ENCODE assay signal across 13 cellular contexts in the genomic region with DNA sequence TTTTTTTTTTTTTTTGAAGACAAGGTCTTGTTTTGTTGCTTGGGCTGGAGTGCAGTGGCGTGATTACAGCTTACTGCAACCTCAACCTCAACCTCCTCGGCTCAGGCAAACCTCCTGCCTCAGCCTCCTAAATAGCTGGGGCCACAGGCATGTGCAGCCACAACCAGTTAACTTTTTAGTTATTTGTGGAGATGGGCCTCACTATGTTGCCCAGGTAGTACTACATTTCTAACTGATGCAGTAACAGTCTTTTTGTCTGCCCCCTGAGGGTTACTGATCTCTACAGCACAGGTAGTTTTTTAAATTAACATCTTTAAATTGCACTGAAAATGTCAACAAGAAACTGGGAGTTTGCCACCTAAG. TPM values are rescaled to one million over a fixed set of nuclear protein-coding genes. Genes with fewer than 3 reads are reported as not detected.
DNase-seq lines count a peak whose midpoint lies in the region; ATAC-seq, FAIRE-seq and TF ChIP-seq lines count a peak whose summit lies in the region.
"Had no signal": no experiment of that assay in that cellular context is flagged by ENCODE, and none has a peak within 500 bp of the region (broad histone marks: within the 10 kb centered on the region; RNA-seq: fewer than 3 reads in every experiment).

No MANE protein-coding gene starts in this region.

- in situ Hi-C loops in GM12878 (cut with MboI): no loop called here

- no peak for FAIRE-seq in GM12878 (lab: Jason Lieb, UNC)
- FAIRE-seq: HTR-8/SVneo had no signal

- peaks cover 25% of the 10 kb centered on the region for H3K79me2 ChIP-seq in GM12878 (ENCODE audit: control insufficient read depth, insufficient read depth, low read length)

- no peaks in the 10 kb centered on the region for H3K9me3 Mint-ChIP-seq in nephron progenitor cell

- H3K36me3 ChIP-seq in HUES48 (ENCODE audit: control insufficient read depth, insufficient read depth, low read length) (peaks cover 50% of the 10 kb centered on the region), GM12878 (ENCODE audit: control insufficient read depth in 2 of 2, insufficient read depth in 2 of 2, low read length in 1 of 2) (peaks cover 13 to 51% of the 10 kb centered on the region in 2 experiments)

- no TSS peak for BruUV-seq in GM12878 (replicated peaks; lab: Mats Ljungman, UMichigan)

- H3K9ac ChIP-seq in HUES48 (ENCODE audit: low read depth, low read length) (no peak overlapping the region), GM12878 (ENCODE audit: control insufficient read depth, insufficient read depth, low read length) (no peak overlapping the region)

- 85% methylated on average over 2 of the region's 2 CpGs for WGBS in GM12878 (ENCODE audit: insufficient coverage, insufficient replicate concordance, low lambda C conversion rate, missing lambda C conversion rate)

- CTCF ChIA-PET in GM12878 (lab: Yijun Ruan, JAX): no interaction called here

- no peak for TF ChIP-seq RAD21 in GM12878 (IDR thresholded peaks at IDR 0.05; ENCODE audit: insufficient read depth, low read depth, low read length)

- peaks cover 7% of the 10 kb centered on the region for H3K27me3 Mint-ChIP-seq in nephron progenitor cell (ENCODE audit: low read depth, poor library complexity)

- intact Hi-C loops in GM12878 (cut with micrococcal nuclease; ENCODE audit: unreplicated experiment): no loop called here

- H3K4me2 ChIP-seq in GM12878 (ENCODE audit: control insufficient read depth, insufficient read depth): no peak overlapping the region

- RAD21 ChIA-PET in GM12878 (lab: Charles Lee; ENCODE audit: unreplicated experiment): no interaction called here

- no peak overlapping the region for H3K4me3 Mint-ChIP-seq in nephron progenitor cell

- H3K4me3 ChIP-seq in HUES48 (ENCODE audit: low read depth, low read length): no peak overlapping the region
- H3K4me3 ChIP-seq in GM12878: no peak overlapping the region

- H3K4me1 ChIP-seq in HUES48 (ENCODE audit: control insufficient read depth, insufficient read depth, low read length) (peaks cover 16% of the 10 kb centered on the region; the same call in 1 of the 2 replicates), GM12878 (ENCODE audit: control insufficient read depth, insufficient read depth, low read length) (peaks cover 8% of the 10 kb centered on the region)

- no peaks in the 10 kb centered on the region for H3K9me3 ChIP-seq in HUES48 (ENCODE audit: control insufficient read depth, insufficient read depth, low read length)
- H3K9me3 ChIP-seq in GM12878 (replicated peaks; ENCODE audit: control insufficient read depth, insufficient read depth, low read length): no peaks in the 10 kb centered on the region

- peaks cover 4% of the 10 kb centered on the region; the same call in 1 of the 2 replicates for H3K27me3 ChIP-seq in HUES48 (ENCODE audit: control insufficient read depth, insufficient read depth, low read length)
- no peaks in the 10 kb centered on the region for H3K27me3 ChIP-seq in GM12878 (replicated peaks in 1 of 2; ENCODE audit: control insufficient read depth in 2 of 2, insufficient read depth in 2 of 2, low read length in 1 of 2)

- no peak for TF ChIP-seq EP300 in GM12878 (IDR thresholded peaks at IDR 0.05; ENCODE audit: borderline replicate concordance in 1 of 2, control insufficient read depth in 1 of 2, low read depth in 2 of 2, low read length in 2 of 2)

- H3K27ac Mint-ChIP-seq in nephron progenitor cell: peak overlapping the region; percentile 74

- TF ChIP-seq CTCF in GM12878 (IDR thresholded peaks at IDR 0.05 in 2 of 3, conservative IDR thresholded peaks at IDR 0.05 in 1 of 3; ENCODE audit: control insufficient read depth in 2 of 3, extremely low read depth in 1 of 3, insufficient read depth in 1 of 3, low read depth in 3 of 3, low read length in 3 of 3) (no peak), nephron progenitor cell (IDR thresholded peaks at IDR 0.05) (no peak)

- peaks cover 56% of the 10 kb centered on the region for H3K4me1 Mint-ChIP-seq in nephron progenitor cell

- DNase-seq in NCI-H82 (lab: John Stamatoyannopoulos, UW) (peak; percentile 56), NCI-H82 treated with DMSO at 0.1 percent for 48 hours (lab: John Stamatoyannopoulos, UW; ENCODE audit: unreplicated experiment) (no peak), GM12878 (ENCODE audit: low read depth, low spot score) (no peak), nephron progenitor cell (no peak), HuH-7 (ENCODE audit: low spot score) (no peak), NCI-H1092 (lab: John Stamatoyannopoulos, UW) (no peak)
- DNase-seq: activated CD8-positive, alpha-beta memory T cell treated with anti-CD3 and anti-CD28 coated beads, Interleukin-2, amount 50 U/mL, for 48 hours; DND-41; glutamatergic neuron; left colon had no signal

- no peak overlapping the region for H2AFZ ChIP-seq in GM12878 (ENCODE audit: control insufficient read depth, low read depth, low read length)

- TF ChIP-seq POLR2A in GM12878 (IDR thresholded peaks at IDR 0.05; ENCODE audit: low read depth, low read length): 0 out of 2 replicates have a peak, but pooled peaks have one; percentile 29

- peaks cover 42% of the 10 kb centered on the region for H3K36me3 Mint-ChIP-seq in nephron progenitor cell (ENCODE audit: low read depth)

- POLR2A ChIA-PET in GM12878 (lab: Charles Lee): no interaction called here

- H4K20me1 ChIP-seq in GM12878 (ENCODE audit: control insufficient read depth, insufficient read depth): peaks cover 7% of the 10 kb centered on the region

- ATAC-seq in GM12878: no peak
- ATAC-seq in GM21381 (IDR thresholded peaks at IDR 0.05; ENCODE audit: unreplicated experiment): no peak
- ATAC-seq: left colon had no signal

- SMC1A ChIA-PET in GM12878 (lab: Charles Lee; ENCODE audit: uncharacterized antibody, unreplicated experiment): no interaction called here

- H3K27ac ChIP-seq in HUES48 (ENCODE audit: low read depth, low read length) (peak overlapping the region; percentile 26), GM12878 (ENCODE audit: control insufficient read depth, insufficient read depth) (no peak overlapping the region)

TF ChIP-seq in GM12878, 131 proteins besides CTCF, POLR2A, EP300 and RAD21 (continues in another document):
- TF ChIP-seq TAF1 (IDR thresholded peaks at IDR 0.05; ENCODE audit: borderline replicate concordance, low read depth, low read length) (no peak), GABPA (IDR thresholded peaks at IDR 0.05; ENCODE audit: low read depth) (no peak), MEF2A (IDR thresholded peaks at IDR 0.05; ENCODE audit: insufficient read depth, low read depth, low read length) (no peak), CBX5 (IDR thresholded peaks at IDR 0.05; ENCODE audit: low read depth) (no peak), CHD1 (IDR thresholded peaks at IDR 0.05; ENCODE audit: low read depth, low read length) (no peak), ZNF207 (IDR thresholded peaks at IDR 0.05; ENCODE audit: borderline replicate concordance) (no peak), MYC (IDR thresholded peaks at IDR 0.05; ENCODE audit: insufficient read depth, insufficient read length, insufficient replicate concordance, low read length, severe bottlenecking) (no peak), NR2F1 (conservative IDR thresholded peaks at IDR 0.05) (no peak), HCFC1 (IDR thresholded peaks at IDR 0.05; ENCODE audit: low read length) (no peak), GATAD2B (conservative IDR thresholded peaks at IDR 0.05; ENCODE audit: low read depth) (no peak), TARDBP (IDR thresholded peaks at IDR 0.05; ENCODE audit: borderline replicate concordance) (no peak)

RNA-seq across cellular contexts. Expression of a gene that starts 3.4 kb away (rescaled TPM):
- 3.9 and 6.8 TPM in 2 replicates for total RNA-seq in GM12878 (2013; cell fraction: nucleolus; rRNA removed)
- total RNA-seq in GM12878 (2014; rRNA removed) (0.54 and 0.68 TPM in 2 replicates), GM12878 (2014; rRNA removed; fragmentation: Illumina TruSeq; extraction: Trizol) (0.55 and 1.0 TPM in 2 replicates), GM12878 (2021) (0.95 and 1.1 TPM in 2 replicates)
- 1.1 TPM for polyA plus RNA-seq in GM12878 (2011; ENCODE audit: low read depth)
- polyA plus RNA-seq in GM12878 (2011; rRNA removed) (1.5 and 1.6 TPM in 2 replicates), GM12878 (2014; fragmentation: Illumina TruSeq; extraction: Trizol) (0.54 and 1.00 TPM in 2 replicates), GM12878 (2014; fragmentation: Nextera tagmentation; extraction: Ambion mirVana) (under 1 TPM; 0.02 to 0.18 TPM), GM12878 (2014; rRNA removed) (0.88 and 1.4 TPM in 2 replicates), GM12878 (2016; fragmentation: Nextera tagmentation; extraction: Ambion mirVana) (1 to 10 TPM in 1 of 2 experiments, under 1 TPM in 1; 0.73 to 1.7 TPM)
- polyA plus RNA-seq in GM12878 (2011; cell fraction: cytosol; rRNA removed): 0.69 and 0.72 TPM in 2 replicates
- 0.99 and 1.0 TPM in 2 replicates for polyA plus RNA-seq in GM12878 (2011; cell fraction: nucleus; rRNA removed)
- 0.65 and 0.77 TPM in 2 replicates for polyA plus RNA-seq in GM12878 (2012)
- 1.4 and 2.3 TPM in 2 replicates for polyA minus RNA-seq in GM12878 (2011; rRNA and poly(A)+ RNA removed)
- polyA minus RNA-seq in GM12878 (2011; cell fraction: cytosol; rRNA and poly(A)+ RNA removed): 1.3 and 1.6 TPM in 2 replicates
- polyA minus RNA-seq in GM12878 (2011; cell fraction: nucleus; rRNA and poly(A)+ RNA removed): 1.2 and 1.5 TPM in 2 replicates

RNA-seq across cellular contexts. Expression of a gene that starts 6.6 kb away (rescaled TPM):
- 152 and 158 TPM in 2 replicates for total RNA-seq in GM12878 (2013; cell fraction: nucleolus; rRNA removed)
- total RNA-seq in GM12878 (2014; rRNA removed) (774 and 1,139 TPM in 2 replicates), GM12878 (2014; rRNA removed; fragmentation: Illumina TruSeq; extraction: Trizol) (2,045 and 2,048 TPM in 2 replicates), GM12878 (2021) (1,469 and 1,543 TPM in 2 replicates)
- 7,666 TPM for polyA plus RNA-seq in GM12878 (2011; ENCODE audit: low read depth)
- polyA plus RNA-seq in GM12878 (2011; rRNA removed) (1,355 and 2,033 TPM in 2 replicates), GM12878 (2014; fragmentation: Illumina TruSeq; extraction: Trizol) (2,605 and 3,098 TPM in 2 replicates), GM12878 (2014; fragmentation: Nextera tagmentation; extraction: Ambion mirVana) (1,000 to 10,000 TPM; 2,763 to 3,144 TPM), GM12878 (2014; rRNA removed) (1,819 and 2,206 TPM in 2 replicates), GM12878 (2016; fragmentation: Nextera tagmentation; extraction: Ambion mirVana) (1,000 to 10,000 TPM; 1,637 to 1,641 TPM)
- 588 and 600 TPM in 2 replicates for polyA plus RNA-seq in GM12878 (2011; cell fraction: cytosol; rRNA removed)
- polyA plus RNA-seq in GM12878 (2011; cell fraction: nucleus; rRNA removed): 326 and 453 TPM in 2 replicates
- polyA plus RNA-seq in GM12878 (2012): 3,017 and 3,888 TPM in 2 replicates
- polyA minus RNA-seq in GM12878 (2011; rRNA and poly(A)+ RNA removed): 184 and 244 TPM in 2 replicates
- polyA minus RNA-seq in GM12878 (2011; cell fraction: cytosol; rRNA and poly(A)+ RNA removed): 126 and 163 TPM in 2 replicates
- 34.9 and 49.6 TPM in 2 replicates for polyA minus RNA-seq in GM12878 (2011; cell fraction: nucleus; rRNA and poly(A)+ RNA removed)
